8 cellular contexts compared by ENCODE assay signal in genomic region chr7:6578114-6579084, GRCh38. TPM values are rescaled to one million over a fixed set of nuclear protein-coding genes. Genes with fewer than 3 reads are reported as not detected.
A peak's percentile ranks its signal among the peaks of the same experiment; 100 is the strongest.
DNase-seq lines count a peak whose midpoint lies in the region; ATAC-seq, FAIRE-seq and TF ChIP-seq lines count a peak whose summit lies in the region.

No MANE protein-coding gene starts in this region.

- WGBS in A549 (ENCODE audit: missing lambda C conversion rate) = 81% methylated on average over 18 of the region's 18 CpGs
- WGBS in HUES64 = 94% methylated on average over 17 of the region's 18 CpGs

- DNase-seq in A549 (ENCODE audit: low read depth in 1 of 2, low spot score in 1 of 2) (peak; percentile 41 to 62), astrocyte of the spinal cord (ENCODE audit: low read depth, low spot score) (no peak), foreskin melanocyte (no peak), retina (no peak)

- H3K27me3 ChIP-seq in HUES64 (ENCODE audit: insufficient read depth, low read length) (no peaks in the 10 kb centered on the region), mononuclear cell (ENCODE audit: insufficient read depth, low read length) (no peaks in the 10 kb centered on the region)

- FAIRE-seq in A549 (lab: Jason Lieb, UNC) = no peak

- H3K4me1 ChIP-seq in A549 (peaks cover 20% of the 10 kb centered on the region), HUES64 (ENCODE audit: insufficient read depth, low read length) (no peaks in the 10 kb centered on the region), mononuclear cell (ENCODE audit: insufficient read depth, low read length) (peaks cover 16% of the 10 kb centered on the region)

- H3K36me3 ChIP-seq in HUES64 (ENCODE audit: insufficient read depth, low read length) = peaks cover 38% of the 10 kb centered on the region

- no peak overlapping the region; the same call in 1 of the 2 replicates for H3K9ac ChIP-seq in HUES64 (ENCODE audit: low read depth, low read length)

- TF ChIP-seq EP300 in A549 (IDR thresholded peaks at IDR 0.05) = no peak

- CTCF ChIA-PET in A549 (lab: Yijun Ruan, JAX) = interaction anchor here (1.2 to 5.9 kb wide), 3 partner anchors 10 to 62 kb away, joined by 6 to 58 read pairs (median 10); partner anchors contain the start of gene INTS15

- no peaks in the 10 kb centered on the region for H3K9me3 ChIP-seq in A549
- H3K9me3 ChIP-seq in HUES64 (ENCODE audit: insufficient read depth, low read depth, low read length) = no peaks in the 10 kb centered on the region
- H3K9me3 ChIP-seq in mononuclear cell (ENCODE audit: low read depth, low read length) = no peaks in the 10 kb centered on the region

- H3K27ac ChIP-seq in A549 (peak overlapping the region; percentile 93 to 95), HUES64 (ENCODE audit: low read depth, low read length) (no peak overlapping the region; the same call in 1 of the 2 replicates)

- H3K4me3 ChIP-seq in A549 (peak overlapping the region; percentile 77), HUES64 (ENCODE audit: low read length) (peak overlapping the region; percentile 74), astrocyte of the spinal cord (ENCODE audit: low read depth, low read length) (peak overlapping the region; percentile 78), mononuclear cell (ENCODE audit: low read length) (peak overlapping the region; percentile 69)

- TF ChIP-seq POLR2A in A549 (IDR thresholded peaks at IDR 0.05; ENCODE audit: low read length) = no peak

- peak; percentile 6 to 18; a peak in 3 of 6 replicates for ATAC-seq in A549
- ATAC-seq in GM19467 (IDR thresholded peaks at IDR 0.05; ENCODE audit: unreplicated experiment) = no peak
- ATAC-seq in GM21528 (IDR thresholded peaks at IDR 0.05; ENCODE audit: low FRiP score, unreplicated experiment) = no peak

- in situ Hi-C loops in astrocyte of the spinal cord (cut with HindIII; ENCODE audit: low sequenced_read_pairs) = no loop called here

- TF ChIP-seq CTCF in A549 (IDR thresholded peaks at IDR 0.05) (no peak), astrocyte of the spinal cord (IDR thresholded peaks at IDR 0.05; ENCODE audit: low read depth, low read length) (no peak)

- POLR2A ChIA-PET in A549 (lab: Yijun Ruan, JAX) = interaction anchor here (0.5 to 1.8 kb wide), 4 partner anchors 10 to 46 kb away, joined by 3 to 15 read pairs (median 5); partner anchors contain the start of gene INTS15

- TF ChIP-seq RAD21 in A549 (conservative IDR thresholded peaks at IDR 0.05 in 1 of 2, IDR thresholded peaks at IDR 0.05 in 1 of 2) = no peak

- H3K4me2 ChIP-seq in A549 = peak overlapping the region; percentile 84

TF ChIP-seq in A549, 52 proteins besides CTCF, POLR2A, EP300 and RAD21:
- TF ChIP-seq FOSL2 (IDR thresholded peaks at IDR 0.05) (no peak), FOSL2 (CRISPR knock-in tag; IDR thresholded peaks at IDR 0.05) (peak; percentile 49), PHF8 (IDR thresholded peaks at IDR 0.05; ENCODE audit: borderline replicate concordance, low read depth) (no peak), CHD4 (IDR thresholded peaks at IDR 0.05; ENCODE audit: borderline replicate concordance) (0 out of 2 replicates have a peak, but pooled peaks have one; percentile 22)
TF ChIP-seq in A549: peak in this region for 2.

RNA-seq across cellular contexts. Expression of gene ZDHHC4, which starts 1.1 kb away (rescaled TPM):
- 118 and 149 TPM in 2 replicates for polyA plus RNA-seq in A549 (2011; rRNA removed)
- polyA plus RNA-seq in A549 (2012; cell fraction: cytosol; rRNA removed) = 63.7 and 69.6 TPM in 2 replicates
- polyA plus RNA-seq in A549 (2012; cell fraction: nucleus; rRNA removed) = 43.7 and 74.3 TPM in 2 replicates
- 37.0 to 43.3 TPM (median 42.8 TPM) in 3 replicates for polyA plus RNA-seq in A549 (2017; fragmentation: RNase III; extraction: RNeasy Plus Mini Kit Qiagen cat#74134 plus additional on column Dnase treatment)
- 128 and 141 TPM in 2 replicates for polyA minus RNA-seq in A549 (2011; rRNA and poly(A)+ RNA removed)
- polyA plus RNA-seq in HUES64 (2013, experiment 1 of 2) = 40.9 TPM
- 50.8 TPM for polyA plus RNA-seq in HUES64 (2013, experiment 2 of 2)
- 24.1 TPM for total RNA-seq in mononuclear cell

RNA-seq across cellular contexts. Expression of gene INTS15, which starts 11.4 kb away (rescaled TPM):
- polyA plus RNA-seq in A549 (2011; rRNA removed) (23.4 and 26.1 TPM in 2 replicates), A549 (2017; fragmentation: RNase III; extraction: RNeasy Plus Mini Kit Qiagen cat#74134 plus additional on column Dnase treatment) (13.6 to 14.7 TPM (median 14.5 TPM) in 3 replicates)
- 23.7 and 24.5 TPM in 2 replicates for polyA plus RNA-seq in A549 (2012; cell fraction: cytosol; rRNA removed)
- 26.2 and 31.6 TPM in 2 replicates for polyA plus RNA-seq in A549 (2012; cell fraction: nucleus; rRNA removed)
- 21.3 and 23.8 TPM in 2 replicates for polyA minus RNA-seq in A549 (2011; rRNA and poly(A)+ RNA removed)
- 20.2 TPM for polyA plus RNA-seq in HUES64 (2013, experiment 1 of 2)
- 20.3 TPM for polyA plus RNA-seq in HUES64 (2013, experiment 2 of 2)
- total RNA-seq in mononuclear cell = 22.2 TPM

RNA-seq across cellular contexts. Expression of gene GRID2IP, which starts 27.1 kb away (rescaled TPM):
- polyA plus RNA-seq in A549 (2011; rRNA removed) (0.03 TPM in 1 of 2 replicates, not detected in the other), A549 (2017; fragmentation: RNase III; extraction: RNeasy Plus Mini Kit Qiagen cat#74134 plus additional on column Dnase treatment) (0.03 TPM in 1 of 3 replicates, not detected in the others)
- polyA plus RNA-seq in A549 (2012; cell fraction: cytosol; rRNA removed) = 0.01 TPM in 1 of 2 replicates, not detected in the other
- 0.02 TPM in 1 of 2 replicates, not detected in the other for polyA plus RNA-seq in A549 (2012; cell fraction: nucleus; rRNA removed)
- polyA minus RNA-seq in A549 (2011; rRNA and poly(A)+ RNA removed) = not detected in 2 replicates
- polyA plus RNA-seq in HUES64 (2013, experiment 1 of 2) = 0.25 TPM
- 0.63 TPM for polyA plus RNA-seq in HUES64 (2013, experiment 2 of 2)
- total RNA-seq in mononuclear cell = 0.21 TPM

RNA-seq across cellular contexts. Expression of gene ZNF853, which starts 37.0 kb away (rescaled TPM):
- polyA plus RNA-seq in A549 (2011; rRNA removed) = 2.2 and 2.7 TPM in 2 replicates
- polyA plus RNA-seq in A549 (2012; cell fraction: cytosol; rRNA removed) = 1.5 and 2.7 TPM in 2 replicates
- polyA plus RNA-seq in A549 (2012; cell fraction: nucleus; rRNA removed) = 1.6 and 1.7 TPM in 2 replicates
- polyA plus RNA-seq in A549 (2017; fragmentation: RNase III; extraction: RNeasy Plus Mini Kit Qiagen cat#74134 plus additional on column Dnase treatment) = 1.6 to 2.1 TPM (median 1.8 TPM) in 3 replicates
- 6.8 and 8.7 TPM in 2 replicates for polyA minus RNA-seq in A549 (2011; rRNA and poly(A)+ RNA removed)
- 4.4 TPM for polyA plus RNA-seq in HUES64 (2013, experiment 1 of 2)
- 5.6 TPM for polyA plus RNA-seq in HUES64 (2013, experiment 2 of 2)
- total RNA-seq in mononuclear cell = 3.8 TPM

RNA-seq across cellular contexts. Expression of gene ZNF316, which starts 58.7 kb away (rescaled TPM):
- polyA plus RNA-seq in A549 (2011; rRNA removed) (6.3 and 7.5 TPM in 2 replicates), A549 (2017; fragmentation: RNase III; extraction: RNeasy Plus Mini Kit Qiagen cat#74134 plus additional on column Dnase treatment) (16.5 to 21.2 TPM (median 18.9 TPM) in 3 replicates)
- 5.0 and 7.1 TPM in 2 replicates for polyA plus RNA-seq in A549 (2012; cell fraction: cytosol; rRNA removed)
- polyA plus RNA-seq in A549 (2012; cell fraction: nucleus; rRNA removed) = 21.7 and 28.7 TPM in 2 replicates
- polyA minus RNA-seq in A549 (2011; rRNA and poly(A)+ RNA removed) = 5.7 and 5.8 TPM in 2 replicates
- polyA plus RNA-seq in HUES64 (2013, experiment 1 of 2) = 7.4 TPM
- 8.9 TPM for polyA plus RNA-seq in HUES64 (2013, experiment 2 of 2)
- total RNA-seq in mononuclear cell = 23.3 TPM

Comparison
In these comparisons a context has a peak if more than half of its experiments do, and no peak if none do; other contexts are left out.
1. ATAC-seq: peak in A549 (2 of 2); none in GM19467 (single experiment) and GM21528 (single experiment).
2. DNase-seq: peak in A549 (2 of 2); none in astrocyte of the spinal cord (single experiment), foreskin melanocyte (single experiment) and retina (single experiment).
3. Peak in every context shown above with its lines, with median percentiles within 50 percentile points of each other: H3K4me3 ChIP-seq.